14 cellular contexts compared by ENCODE assay signal in the genomic region with DNA sequence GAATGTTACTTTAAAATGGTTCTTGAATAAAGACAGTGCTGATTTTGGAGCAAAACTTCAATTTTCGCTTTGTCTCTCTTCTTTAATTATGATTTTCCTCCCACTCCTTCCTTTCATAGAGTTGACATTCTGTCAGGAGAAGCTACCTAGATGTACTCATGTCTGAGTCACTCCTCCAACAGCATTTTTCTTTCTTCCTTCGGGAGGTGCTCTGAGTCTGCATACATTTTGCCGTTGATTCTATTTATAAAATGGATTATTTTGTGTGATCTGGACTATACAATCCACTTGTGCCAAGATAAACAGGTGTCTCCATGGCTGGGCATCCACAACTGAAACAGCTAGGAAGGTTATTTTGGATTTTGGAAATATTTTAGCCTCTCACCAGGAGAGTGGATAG.
A peak's percentile ranks its signal among the peaks of the same experiment; 100 is the strongest.
DNase-seq lines count a peak whose midpoint lies in the region; ATAC-seq and TF ChIP-seq lines count a peak whose summit lies in the region.
"Had no signal": no experiment of that assay in that cellular context is flagged by ENCODE, and none has a peak within 500 bp of the region (broad histone marks: within the 10 kb centered on the region; RNA-seq: fewer than 3 reads in every experiment).

No MANE protein-coding gene starts in this region.

- POLR2A ChIA-PET in A673 (lab: Charles Lee; ENCODE audit: low non-redundant PET) = no interaction called here

- H3K4me1 ChIP-seq in A673 (ENCODE audit: insufficient read depth, low read length, poor library complexity, severe bottlenecking) = no peaks in the 10 kb centered on the region
- no peaks in the 10 kb centered on the region for H3K4me1 ChIP-seq in OCI-LY3 (ENCODE audit: low read length)
- H3K4me1 ChIP-seq: BLaER1 had no signal

- TF ChIP-seq CTCF in A673 (conservative IDR thresholded peaks at IDR 0.05; ENCODE audit: low read depth, low read length) = no peak
- TF ChIP-seq CTCF in OCI-LY3 (IDR thresholded peaks at IDR 0.05; ENCODE audit: low read depth, low read length) = 0 out of 2 replicates have a peak, but pooled peaks have one; percentile 8

- no TSS peak for BruUV-seq in A673 (replicated peaks; lab: Mats Ljungman, UMichigan)

- no peak overlapping the region for H3K9ac ChIP-seq in OCI-LY3 (ENCODE audit: low read length)
- H3K9ac ChIP-seq: BLaER1 had no signal

- DNase-seq in DMS 273 (lab: John Stamatoyannopoulos, UW; ENCODE audit: unreplicated experiment) = peak; percentile 1
- DNase-seq in DMS 273 treated with DMSO at 0.1 percent for 48 hours (lab: John Stamatoyannopoulos, UW) = no peak
- DNase-seq in A673 (ENCODE audit: low spot score) = peak; percentile 5
- DNase-seq in putamen (ENCODE audit: low spot score) = peak; percentile 48
- DNase-seq in SHP77 treated with DMSO at 0.1 percent for 48 hours (lab: John Stamatoyannopoulos, UW) = no peak
- DNase-seq: AML-193; CD8-positive, alpha-beta memory T cell; DND-41; GDM1 had no signal

- no peak for ATAC-seq in GM19035 (IDR thresholded peaks at IDR 0.05; ENCODE audit: unreplicated experiment)
- ATAC-seq: HCT116 had no signal

- intact Hi-C loops in A673 (cut with micrococcal nuclease; ENCODE audit: unreplicated experiment) = no loop called here

- no peaks in the 10 kb centered on the region for H3K79me2 ChIP-seq in OCI-LY3 (ENCODE audit: low read length)

- H3K27me3 ChIP-seq in A673 (replicated peaks; ENCODE audit: insufficient read depth, low read depth, low read length, poor library complexity) (no peaks in the 10 kb centered on the region), OCI-LY3 (ENCODE audit: low read depth, low read length) (no peaks in the 10 kb centered on the region)
- H3K27me3 ChIP-seq: BLaER1 had no signal

- H3K36me3 ChIP-seq in A673 (ENCODE audit: insufficient read depth, low read length, poor library complexity, severe bottlenecking) (no peaks in the 10 kb centered on the region), OCI-LY3 (replicated peaks; ENCODE audit: low read depth, low read length) (no peaks in the 10 kb centered on the region)
- H3K36me3 ChIP-seq: BLaER1 had no signal

- H4K20me1 ChIP-seq in OCI-LY3 (ENCODE audit: insufficient read depth, low read length) = no peaks in the 10 kb centered on the region
- H4K20me1 ChIP-seq: BLaER1 had no signal

- no peak overlapping the region for H3K4me2 ChIP-seq in OCI-LY3 (ENCODE audit: low read length)
- H3K4me2 ChIP-seq: BLaER1 had no signal

- H3K27ac ChIP-seq in A673 (ENCODE audit: low read depth, low read length, poor library complexity, severe bottlenecking) = no peak overlapping the region
- H3K27ac ChIP-seq in OCI-LY3 (ENCODE audit: low read length) = no peak overlapping the region
- H3K27ac ChIP-seq: 22Rv1, BLaER1 had no signal

- H3K4me3 ChIP-seq in A673 (ENCODE audit: low read depth, low read length, poor library complexity, severe bottlenecking) (no peak overlapping the region), OCI-LY3 (ENCODE audit: low read length) (no peak overlapping the region)
- H3K4me3 ChIP-seq: BLaER1 had no signal

- CTCF ChIA-PET in A673 (lab: Charles Lee) = interaction anchor here (0.7 kb wide), 1 partner anchor 9 kb away, joined by 3 read pairs; no protein-coding TSS in a partner anchor

- H2AFZ ChIP-seq in OCI-LY3 (ENCODE audit: low read depth, low read length) = no peak overlapping the region

- H3K9me3 ChIP-seq in A673 (ENCODE audit: low read depth, low read length, poor library complexity, severe bottlenecking) (no peaks in the 10 kb centered on the region), OCI-LY3 (ENCODE audit: insufficient read depth, low read length) (no peaks in the 10 kb centered on the region)
- H3K9me3 ChIP-seq: BLaER1 had no signal

Comparison
In these comparisons a context has a peak if more than half of its experiments do, and no peak if none do; other contexts are left out.
1. DNase-seq: peak in DMS 273 (single experiment), A673 (single experiment) and putamen (single experiment); none in DMS 273 treated with DMSO at 0.1 percent for 48 hours (single experiment) and SHP77 treated with DMSO at 0.1 percent for 48 hours (single experiment).